8 cellular contexts compared by ENCODE assay signal in the genomic region with DNA sequence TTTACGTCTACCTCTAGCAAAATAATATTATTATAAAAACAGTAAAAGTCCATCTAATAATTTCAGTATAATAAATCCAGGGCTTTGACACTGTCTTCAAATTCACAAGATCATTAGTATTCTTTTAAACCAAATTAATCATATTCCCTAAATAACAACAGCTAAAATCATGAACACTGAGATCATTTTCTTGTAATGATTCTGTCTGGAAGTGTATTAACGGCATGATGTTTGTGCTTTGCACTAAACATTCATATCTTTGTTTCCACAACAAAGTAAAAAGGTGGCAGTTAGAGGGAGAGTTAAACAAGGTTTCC. TPM values are rescaled to one million over a fixed set of nuclear protein-coding genes. Genes with fewer than 3 reads are reported as not detected.
DNase-seq lines count a peak whose midpoint lies in the region; ATAC-seq, FAIRE-seq and TF ChIP-seq lines count a peak whose summit lies in the region.

No MANE protein-coding gene starts in this region.

- ATAC-seq in heart right ventricle (no peak), Right ventricle myocardium superior (ENCODE audit: poor library complexity) (no peak), HG03520 (IDR thresholded peaks at IDR 0.05; ENCODE audit: unreplicated experiment) (no peak)

- H3K27ac ChIP-seq in heart right ventricle (peak overlapping the region; percentile 94 to 98 (median 96)), urinary bladder (ENCODE audit: low read depth) (peak overlapping the region; percentile 97)

- TF ChIP-seq CTCF in heart right ventricle (IDR thresholded peaks at IDR 0.05) (no peak), bronchial epithelial cell (IDR thresholded peaks at IDR 0.05; ENCODE audit: insufficient read depth, low read length, severe bottlenecking) (no peak)

- H3K4me3 ChIP-seq in heart right ventricle (peak overlapping the region; percentile 55 to 76 (median 66)), bronchial epithelial cell (ENCODE audit: low read depth, low read length) (peak overlapping the region; percentile 56), mononuclear cell (ENCODE audit: low read length) (peak overlapping the region; percentile 68), urinary bladder (ENCODE audit: low read depth, low read length) (peak overlapping the region; percentile 87)

- 43 to 46% methylated on average over 2 of the region's 2 CpGs for WGBS in heart right ventricle, 2 donors
- 59% methylated on average over 2 of the region's 2 CpGs for WGBS in urinary bladder

- DNase-seq in heart right ventricle, result no peak
- DNase-seq in Right ventricle myocardium superior, result no peak
- DNase-seq in bronchial epithelial cell (ENCODE audit: low read depth), result no peak
- DNase-seq in NCI-H2171 treated with DMSO at 0.1 percent for 48 hours (lab: John Stamatoyannopoulos, UW), result no peak
- DNase-seq in NCI-H146 treated with DMSO at 0.1 percent for 48 hours (lab: John Stamatoyannopoulos, UW; ENCODE audit: unreplicated experiment), result no peak

- H3K36me3 ChIP-seq in heart right ventricle, result no peaks in the 10 kb centered on the region
- no peaks in the 10 kb centered on the region for H3K36me3 ChIP-seq in bronchial epithelial cell (ENCODE audit: control insufficient read depth, insufficient read depth, low read length)
- H3K36me3 ChIP-seq in urinary bladder (ENCODE audit: insufficient read depth), result no peaks in the 10 kb centered on the region

- peaks cover 0 to 52% (median 29%) of the 10 kb centered on the region in 9 donors for H3K4me1 ChIP-seq in heart right ventricle
- H3K4me1 ChIP-seq in mononuclear cell (ENCODE audit: insufficient read depth, low read length), result peaks cover 12% of the 10 kb centered on the region
- H3K4me1 ChIP-seq in urinary bladder (ENCODE audit: insufficient read depth), result no peaks in the 10 kb centered on the region

- FAIRE-seq in bronchial epithelial cell (lab: Jason Lieb, UNC), result no peak

- H3K9me3 ChIP-seq in heart right ventricle (no peaks in the 10 kb centered on the region), mononuclear cell (ENCODE audit: low read depth, low read length) (no peaks in the 10 kb centered on the region)

- intact Hi-C loops in heart right ventricle (cut with DNase I) (loop anchor here in 6 of 10 donors (2.0 to 5.0 kb wide), 4 partner anchors 19 to 99 kb away; a partner anchor contains a TSS), Right ventricle myocardium superior (cut with DNase I) (no loop called here)

- no peaks in the 10 kb centered on the region for H3K27me3 ChIP-seq in heart right ventricle
- H3K27me3 ChIP-seq in bronchial epithelial cell (ENCODE audit: control insufficient read depth, insufficient read depth, low read length), result no peaks in the 10 kb centered on the region
- H3K27me3 ChIP-seq in mononuclear cell (ENCODE audit: insufficient read depth, low read length), result no peaks in the 10 kb centered on the region

RNA-seq across cellular contexts. Expression of a gene that starts 18.8 kb away (rescaled TPM):
- 10 to 100 TPM; 10.3 to 31.6 (median 21.7) TPM for total RNA-seq in heart right ventricle
- polyA plus RNA-seq in heart right ventricle, result 1 to 10 TPM; 2.1 to 2.9 TPM
- 12.8 TPM for total RNA-seq in Right ventricle myocardium superior
- 7.9 and 14.0 TPM in 2 replicates for total RNA-seq in bronchial epithelial cell
- total RNA-seq in mononuclear cell, result 32.0 TPM
- 17.0 TPM for total RNA-seq in urinary bladder
- polyA plus RNA-seq in urinary bladder, result 7.6 TPM
